1 cellular context compared by ENCODE assay signal in genomic region chr2:27653397-27653796, GRCh38.
TF ChIP-seq lines count a peak whose summit lies in the region.

No MANE protein-coding gene starts in this region.

TF ChIP-seq in GM12891, 5 proteins besides CTCF, POLR2A, EP300 and RAD21 (continued from another document):
- no peak for TF ChIP-seq TAF1 (IDR thresholded peaks at IDR 0.05; ENCODE audit: low read depth, low read length)
